ENCODE assay signal across 32 cellular contexts in genomic region chr22:33807465-33807864, GRCh38.
A peak's percentile ranks its signal among the peaks of the same experiment; 100 is the strongest.
DNase-seq lines count a peak whose midpoint lies in the region; ATAC-seq, FAIRE-seq and TF ChIP-seq lines count a peak whose summit lies in the region.
"Had no signal": no experiment of that assay in that cellular context is flagged by ENCODE, and none has a peak within 500 bp of the region (broad histone marks: within the 10 kb centered on the region; RNA-seq: fewer than 3 reads in every experiment).

No MANE protein-coding gene starts in this region.

- TF ChIP-seq CTCF in choroid plexus epithelial cell (conservative IDR thresholded peaks at IDR 0.05; ENCODE audit: low read depth, low read length) (no peak), D721Med (IDR thresholded peaks at IDR 0.05; ENCODE audit: insufficient read depth, missing control alignments) (no peak)

- H3K27me3 ChIP-seq in right cardiac atrium (ENCODE audit: control insufficient read depth, insufficient read depth) (no peaks in the 10 kb centered on the region), muscle layer of colon (ENCODE audit: control insufficient read depth in 1 of 2, insufficient read depth in 2 of 2, low read length in 2 of 2) (no peaks in the 10 kb centered on the region)
- H3K27me3 ChIP-seq: dorsolateral prefrontal cortex, esophagus squamous epithelium, MG63, neutrophil, transverse colon had no signal

- no peak for FAIRE-seq in D721Med (lab: Jason Lieb, UNC)
- FAIRE-seq: A204.1, endometrium, GM12878 had no signal

- H3K27ac ChIP-seq in right cardiac atrium (ENCODE audit: low read length), result no peak overlapping the region
- peak overlapping the region; percentile 3 for H3K27ac ChIP-seq in muscle layer of colon (ENCODE audit: low read depth, low read length)
- H3K27ac ChIP-seq: dorsolateral prefrontal cortex, esophagus squamous epithelium, HL-60, KMS-11, neutrophil had no signal

- H3K4me1 ChIP-seq in right cardiac atrium (ENCODE audit: control insufficient read depth, insufficient read depth, low read length), result peaks cover 9% of the 10 kb centered on the region
- peaks cover 75% of the 10 kb centered on the region for H3K4me1 ChIP-seq in muscle layer of colon (ENCODE audit: insufficient read depth, low read length)

- H3K4me3 ChIP-seq in right cardiac atrium (ENCODE audit: low read length), result no peak overlapping the region
- no peak overlapping the region for H3K4me3 ChIP-seq in choroid plexus epithelial cell (ENCODE audit: low read depth, low read length)
- no peak overlapping the region for H3K4me3 ChIP-seq in muscle layer of colon (ENCODE audit: low read depth in 1 of 2, low read length in 2 of 2)
- H3K4me3 ChIP-seq: dorsolateral prefrontal cortex, esophagus squamous epithelium, GM12878, MG63, transverse colon had no signal

- H3K9ac ChIP-seq in muscle layer of colon (ENCODE audit: low read length), result no peak overlapping the region
- H3K9ac ChIP-seq: KMS-11 had no signal

- DNase-seq in left ventricle myocardium superior (no peak), right cardiac atrium (no peak), choroid plexus epithelial cell (ENCODE audit: low read depth) (peak; percentile 38), KG1 (lab: John Stamatoyannopoulos, UW) (no peak), D721Med (ENCODE audit: insufficient read length, low spot score) (no peak)
- no peak for DNase-seq in activated naive CD4-positive, alpha-beta T cell treated with anti-CD3 and anti-CD28 coated beads, Interleukin-2, amount 50 U/mL, for 16 hours
- DNase-seq: activated B cell treated with CpG ODN at 0.5 μM for 24 hours; activated CD4-positive, alpha-beta T cell treated with anti-CD3 and anti-CD28 coated beads, Interleukin-2, amount 50 U/mL, for 1 hour; activated gamma-delta T cell; activated naive CD8-positive, alpha-beta T cell treated with anti-CD3 and anti-CD28 coated beads, Interleukin-2, amount 10 ng/mL, durations not matched to agents 7 days and 5 days; activated T-cell treated with anti-CD3 and anti-CD28 coated beads, Interleukin-2, amount 50 U/mL, for 24 hours; AML-193; CD4-positive, alpha-beta memory T cell; dorsolateral prefrontal cortex; EL; esophagus squamous epithelium; H9; MG63; naive B cell; NCI-H2029 treated with DMSO at 0.1 percent for 48 hours; stimulated activated CD4-positive, alpha-beta T cell treated with anti-CD3 and anti-CD28 coated beads, Interleukin-4, amount 100 ng/mL, for 24 hours; transverse colon had no signal

- ATAC-seq in left ventricle myocardium superior (peak; percentile 28), right cardiac atrium (no peak), HG03457 (IDR thresholded peaks at IDR 0.05; ENCODE audit: unreplicated experiment) (no peak)
- ATAC-seq: GM12878, left lobe of liver, sciatic nerve had no signal

- 92% methylated on average over 4 of the region's 4 CpGs for WGBS in right cardiac atrium

- intact Hi-C loops in left ventricle myocardium superior (cut with micrococcal nuclease) (no loop called here), right cardiac atrium (cut with DNase I) (no loop called here)

- no peaks in the 10 kb centered on the region for H3K36me3 ChIP-seq in muscle layer of colon (ENCODE audit: insufficient read depth, low read length)
- H3K36me3 ChIP-seq: esophagus squamous epithelium, MG63, neutrophil, transverse colon had no signal

- H3K9me3 ChIP-seq in right cardiac atrium (ENCODE audit: control insufficient read depth, low read length), result no peaks in the 10 kb centered on the region
- no peaks in the 10 kb centered on the region for H3K9me3 ChIP-seq in muscle layer of colon (ENCODE audit: low read length)
- H3K9me3 ChIP-seq: esophagus squamous epithelium, MG63, neutrophil, transverse colon had no signal
